23 cellular contexts compared by ENCODE assay signal in the genomic region with DNA sequence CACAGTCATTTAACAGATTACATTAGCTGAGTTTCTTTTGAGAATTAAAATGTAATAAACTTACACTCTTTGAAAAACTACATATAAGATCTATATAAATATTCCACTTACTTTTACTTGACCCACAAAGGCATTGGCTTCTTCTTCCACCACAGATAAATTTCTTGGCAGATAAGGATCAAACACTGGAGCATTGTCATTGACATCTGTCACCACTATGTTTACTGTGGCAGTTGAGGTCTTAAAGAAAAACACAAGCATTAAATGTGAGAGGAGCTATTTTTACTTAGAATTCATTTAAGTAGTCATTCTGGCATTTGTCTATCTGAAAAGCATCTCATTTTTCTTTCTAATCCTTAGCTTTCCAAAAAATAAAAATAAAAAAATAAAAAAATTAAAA.
"Had no signal": no experiment of that assay in that cellular context is flagged by ENCODE, and none has a peak within 500 bp of the region (broad histone marks: within the 10 kb centered on the region; RNA-seq: fewer than 3 reads in every experiment).

No MANE protein-coding gene starts in this region.

- H3K4me3 ChIP-seq: coronary artery, dorsolateral prefrontal cortex, esophagus muscularis mucosa, gastroesophageal sphincter, heart left ventricle, hepatocyte, left lung, lower lobe of right lung had no signal

- ATAC-seq: foreskin keratinocyte; gastroesophageal sphincter; heart left ventricle; left cardiac atrium; left lung; left ventricle myocardium superior; lower lobe of right lung; naive thymus-derived CD4-positive, alpha-beta T cell had no signal

- FAIRE-seq: colon, endothelial cell of umbilical vein, islet of Langerhans, keratinocyte had no signal

- H3K4me2 ChIP-seq: hepatocyte had no signal

- H3K27me3 ChIP-seq: dorsolateral prefrontal cortex, esophagus muscularis mucosa, foreskin keratinocyte, gastroesophageal sphincter, heart left ventricle, hepatocyte, left lung had no signal

- DNase-seq: dermis blood vessel endothelial cell; dorsolateral prefrontal cortex; effector CD4-positive, alpha-beta T cell; effector memory CD4-positive, alpha-beta T cell; foreskin keratinocyte; heart left ventricle; hypothalamus; immature natural killer cell; left cardiac atrium; left lung; left ventricle myocardium superior; lower lobe of right lung; mesenchymal stem cell; midbrain; naive thymus-derived CD4-positive, alpha-beta T cell had no signal

- H3K4me1 ChIP-seq: esophagus muscularis mucosa, foreskin keratinocyte, gastroesophageal sphincter, heart left ventricle, left lung, lower lobe of right lung had no signal

- H3K9me3 ChIP-seq: esophagus muscularis mucosa, gastroesophageal sphincter, heart left ventricle, lower lobe of right lung had no signal

- H3K36me3 ChIP-seq: esophagus muscularis mucosa, gastroesophageal sphincter, heart left ventricle, left lung, lower lobe of right lung had no signal

- H3K79me2 ChIP-seq: hepatocyte had no signal

- H3K27ac ChIP-seq: coronary artery, dorsolateral prefrontal cortex, esophagus muscularis mucosa, foreskin keratinocyte, gastroesophageal sphincter, heart left ventricle, hepatocyte, left lung, lower lobe of right lung had no signal
